In the genomic region with DNA sequence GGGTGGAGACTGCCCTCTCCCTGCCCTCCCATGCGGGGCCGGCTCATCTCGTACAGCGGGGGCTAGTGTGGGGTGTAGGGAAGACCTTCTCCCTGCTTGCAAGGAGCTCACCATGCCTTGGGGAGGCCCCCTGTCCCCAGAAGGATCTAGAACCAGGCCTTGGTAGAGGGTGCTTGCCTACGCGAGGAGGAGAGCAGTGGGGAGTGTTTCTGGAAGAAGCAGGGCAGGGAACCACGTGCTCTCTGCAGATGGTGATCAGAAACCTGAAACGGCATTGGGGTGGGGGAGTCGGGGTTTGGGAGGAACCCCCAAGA, we compare ENCODE assay signal across 1 cellular context.
A peak's percentile ranks its signal among the peaks of the same experiment; 100 is the strongest.
TF ChIP-seq lines count a peak whose summit lies in the region.

No MANE protein-coding gene starts in this region.

TF ChIP-seq in GM12878, 131 proteins besides CTCF, POLR2A, EP300 and RAD21:
- TF ChIP-seq SREBF1 (IDR thresholded peaks at IDR 0.05; ENCODE audit: low read length) (no peak), USF1 (IDR thresholded peaks at IDR 0.05; ENCODE audit: borderline replicate concordance, extremely low read length, insufficient read depth, low read depth, low read length) (peak; percentile 25), ELK1 (IDR thresholded peaks at IDR 0.05; ENCODE audit: low read depth, low read length) (no peak), JUNB (IDR thresholded peaks at IDR 0.05) (no peak)
- TF ChIP-seq, protein P1, sequence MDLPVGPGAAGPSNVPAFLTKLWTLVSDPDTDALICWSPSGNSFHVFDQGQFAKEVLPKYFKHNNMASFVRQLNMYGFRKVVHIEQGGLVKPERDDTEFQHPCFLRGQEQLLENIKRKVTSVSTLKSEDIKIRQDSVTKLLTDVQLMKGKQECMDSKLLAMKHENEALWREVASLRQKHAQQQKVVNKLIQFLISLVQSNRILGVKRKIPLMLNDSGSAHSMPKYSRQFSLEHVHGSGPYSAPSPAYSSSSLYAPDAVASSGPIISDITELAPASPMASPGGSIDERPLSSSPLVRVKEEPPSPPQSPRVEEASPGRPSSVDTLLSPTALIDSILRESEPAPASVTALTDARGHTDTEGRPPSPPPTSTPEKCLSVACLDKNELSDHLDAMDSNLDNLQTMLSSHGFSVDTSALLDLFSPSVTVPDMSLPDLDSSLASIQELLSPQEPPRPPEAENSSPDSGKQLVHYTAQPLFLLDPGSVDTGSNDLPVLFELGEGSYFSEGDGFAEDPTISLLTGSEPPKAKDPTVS (IDR thresholded peaks at IDR 0.05; ENCODE audit: low read depth, low read length): 0 out of 2 replicates have a peak, but pooled peaks have one; percentile 38
